In genomic region chr4:110344165-110344564, GRCh38 we compare ENCODE assay signal across 11 cellular contexts.
DNase-seq lines count a peak whose midpoint lies in the region; TF ChIP-seq lines count a peak whose summit lies in the region.
"Had no signal": no experiment of that assay in that cellular context is flagged by ENCODE, and none has a peak within 500 bp of the region (broad histone marks: within the 10 kb centered on the region; RNA-seq: fewer than 3 reads in every experiment).

No MANE protein-coding gene starts in this region.

- H3K27ac Mint-ChIP-seq in activated naive CD4-positive, alpha-beta T cell treated with anti-CD3 and anti-CD28 coated beads for 36 hours: no peak overlapping the region

- no peaks in the 10 kb centered on the region for H3F3A ChIP-seq in PC-9 (ENCODE audit: insufficient read depth, low read depth)

- H3K79me2 ChIP-seq in PC-9 (ENCODE audit: low read depth) (no peaks in the 10 kb centered on the region), hepatocyte (no peaks in the 10 kb centered on the region)

- H3K36me3 ChIP-seq in PC-9 (ENCODE audit: low read depth): no peaks in the 10 kb centered on the region
- no peaks in the 10 kb centered on the region for H3K36me3 ChIP-seq in hepatocyte (replicated peaks; ENCODE audit: insufficient read depth, low read depth)

- H3K4me3 ChIP-seq in AG04449 (ENCODE audit: low read depth, low read length): no peak overlapping the region
- no peak overlapping the region for H3K4me3 ChIP-seq in PC-9
- no peak overlapping the region for H3K4me3 ChIP-seq in hepatocyte

- H3K4me2 ChIP-seq in PC-9 (no peak overlapping the region), hepatocyte (no peak overlapping the region)

- H3K4me1 ChIP-seq in PC-9 (replicated peaks; ENCODE audit: insufficient read depth) (no peaks in the 10 kb centered on the region), hepatocyte (ENCODE audit: insufficient read depth) (no peaks in the 10 kb centered on the region)

- H3K27ac ChIP-seq in PC-9 (no peak overlapping the region), hepatocyte (no peak overlapping the region)

- BruUV-seq in PC-9 (replicated peaks; lab: Mats Ljungman, UMichigan): no TSS peak

- CTCF ChIA-PET in AG04449 (lab: Yijun Ruan, JAX): interaction anchor here (0.6 to 9.8 kb wide), 18 partner anchors 9 to 1687 kb away, joined by 3 to 371 read pairs (median 4); no protein-coding TSS in a partner anchor
- CTCF ChIA-PET in PC-9 (lab: Charles Lee): interaction anchor here (0.6 to 1.0 kb wide), 4 partner anchors 145 to 168 kb away, joined by 4 to 8 read pairs (median 6); no protein-coding TSS in a partner anchor
- CTCF ChIA-PET in activated naive CD4-positive, alpha-beta T cell treated with anti-CD3 and anti-CD28 coated beads for 36 hours (lab: Charles Lee): interaction anchor here (1.0 kb wide), 1 partner anchor 29 kb away, joined by 5 read pairs; no protein-coding TSS in a partner anchor

- TF ChIP-seq CTCF in AG04449 (IDR thresholded peaks at IDR 0.05; ENCODE audit: insufficient read depth, low read length, missing control alignments) (peak; percentile 4), GM20000 (IDR thresholded peaks at IDR 0.05; ENCODE audit: extremely low read depth, missing control alignments) (no peak), PC-9 (conservative IDR thresholded peaks at IDR 0.05) (peak; percentile 57), hepatocyte (IDR thresholded peaks at IDR 0.05; ENCODE audit: poor library complexity) (peak; percentile 56)

- DNase-seq in AG04449 (ENCODE audit: low read depth, low spot score) (no peak), GM20000 (ENCODE audit: low spot score) (peak; percentile 7), PC-9 (no peak), hepatocyte (ENCODE audit: low spot score) (peak; percentile 43), nucleus accumbens (lab: John Stamatoyannopoulos, UW) (no peak)
- DNase-seq in stimulated activated naive CD4-positive, alpha-beta T cell (lab: John Stamatoyannopoulos, UW): no peak
- DNase-seq in activated T-cell treated with anti-CD3 and anti-CD28 coated beads, Interleukin-2, amount 50 U/mL, for 48 hours: no peak
- no peak for DNase-seq in activated naive CD4-positive, alpha-beta T cell treated with anti-CD3 and anti-CD28 coated beads for 36 hours
- DNase-seq: activated CD4-positive, alpha-beta T cell treated with anti-CD3 and anti-CD28 coated beads for 48 hours; GDM1; NCI-H187 treated with DMSO at 0.1 percent for 48 hours had no signal

- no peak overlapping the region for H3K4me3 Mint-ChIP-seq in activated naive CD4-positive, alpha-beta T cell treated with anti-CD3 and anti-CD28 coated beads for 36 hours

- no peak overlapping the region for H2AFZ ChIP-seq in PC-9
- no peak overlapping the region for H2AFZ ChIP-seq in hepatocyte

- no peaks in the 10 kb centered on the region for H3K9me3 ChIP-seq in PC-9 (ENCODE audit: insufficient read depth, low read depth)
- no peaks in the 10 kb centered on the region for H3K9me3 ChIP-seq in hepatocyte (ENCODE audit: low read depth)

- intact Hi-C loops in PC-9 (cut with micrococcal nuclease; ENCODE audit: unreplicated experiment): loop anchor here (2.0 to 10.0 kb wide), 2 partner anchors 173 to 339 kb away; no protein-coding TSS in a partner anchor
- intact Hi-C loops in activated naive CD4-positive, alpha-beta T cell treated with anti-CD3 and anti-CD28 coated beads for 36 hours (cut with micrococcal nuclease): no loop called here

- H4K20me1 ChIP-seq in PC-9 (ENCODE audit: insufficient read depth): no peaks in the 10 kb centered on the region
- H4K20me1 ChIP-seq in hepatocyte (ENCODE audit: insufficient read depth, poor library complexity, severe bottlenecking): no peaks in the 10 kb centered on the region

- POLR2A ChIA-PET in AG04449 (lab: Yijun Ruan, JAX) (no interaction called here), PC-9 (lab: Charles Lee; ENCODE audit: unreplicated experiment) (no interaction called here)

- peaks cover 18% of the 10 kb centered on the region for H3K27me3 Mint-ChIP-seq in activated naive CD4-positive, alpha-beta T cell treated with anti-CD3 and anti-CD28 coated beads for 36 hours (ENCODE audit: low read depth)

- H3K4me1 Mint-ChIP-seq in activated naive CD4-positive, alpha-beta T cell treated with anti-CD3 and anti-CD28 coated beads for 36 hours (ENCODE audit: low read depth): no peaks in the 10 kb centered on the region

- H3K9me2 ChIP-seq in PC-9 (ENCODE audit: insufficient read depth) (no peaks in the 10 kb centered on the region), hepatocyte (replicated peaks; ENCODE audit: insufficient read depth) (no peaks in the 10 kb centered on the region)

- H3K9me3 Mint-ChIP-seq in activated naive CD4-positive, alpha-beta T cell treated with anti-CD3 and anti-CD28 coated beads for 36 hours: peaks cover 6% of the 10 kb centered on the region

- H3K36me3 Mint-ChIP-seq in activated naive CD4-positive, alpha-beta T cell treated with anti-CD3 and anti-CD28 coated beads for 36 hours (ENCODE audit: low read depth): no peaks in the 10 kb centered on the region

- H3K27me3 ChIP-seq in PC-9 (ENCODE audit: insufficient read depth, low read depth) (no peaks in the 10 kb centered on the region), hepatocyte (no peaks in the 10 kb centered on the region)

- WGBS in hepatocyte (ENCODE audit: low lambda C conversion rate, missing lambda C conversion rate): 88% methylated on average over 1 of the region's 1 CpG

Comparison
In these comparisons a context has a peak if more than half of its experiments do, and no peak if none do; other contexts are left out.
1. DNase-seq: peak in GM20000 (single experiment) and hepatocyte (single experiment); none in AG04449 (single experiment), PC-9 (0 of 2), nucleus accumbens (0 of 56), stimulated activated naive CD4-positive, alpha-beta T cell (0 of 6), activated T-cell treated with anti-CD3 and anti-CD28 coated beads, Interleukin-2, amount 50 U/mL, for 48 hours (0 of 2) and activated naive CD4-positive, alpha-beta T cell treated with anti-CD3 and anti-CD28 coated beads for 36 hours (single experiment).